Comparison of ENCODE assay signal across 12 cellular contexts in the genomic region with DNA sequence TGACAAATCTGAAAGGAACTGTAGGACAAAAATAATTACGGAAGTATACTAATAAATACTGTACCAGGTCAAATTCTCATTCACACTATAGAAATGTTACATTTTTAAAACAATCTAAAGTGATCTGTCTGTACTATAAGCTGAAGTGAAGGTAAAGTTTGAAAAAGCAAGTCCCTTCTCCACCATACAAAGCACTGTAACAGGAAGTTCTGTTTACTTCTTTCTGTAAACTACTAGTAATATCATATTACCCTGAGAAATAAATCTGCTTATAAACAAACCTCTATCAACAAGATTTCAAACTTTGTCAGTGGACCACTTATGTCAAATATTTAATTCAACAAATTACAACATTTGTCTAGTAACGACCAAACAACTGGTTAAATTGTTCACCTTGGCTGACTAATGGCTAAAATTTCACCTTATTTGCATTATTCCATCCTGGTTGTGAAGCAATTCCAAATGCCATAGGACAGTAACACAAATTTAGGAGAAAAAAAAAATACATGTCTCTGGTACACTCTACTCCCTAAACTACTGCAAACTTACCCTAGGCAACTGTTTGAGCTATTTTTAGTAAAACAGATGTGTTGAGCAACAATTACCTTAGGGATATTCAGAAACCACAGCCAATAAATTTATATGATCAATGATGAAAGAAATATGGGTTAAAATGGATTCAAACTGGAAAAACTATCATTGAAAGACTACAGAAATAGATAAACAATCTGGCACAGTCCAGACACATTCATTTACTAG.
DNase-seq lines count a peak whose midpoint lies in the region; ATAC-seq and TF ChIP-seq lines count a peak whose summit lies in the region.
"Had no signal": no experiment of that assay in that cellular context is flagged by ENCODE, and none has a peak within 500 bp of the region (broad histone marks: within the 10 kb centered on the region; RNA-seq: fewer than 3 reads in every experiment).

No MANE protein-coding gene starts in this region.

- ATAC-seq in stimulated activated naive CD8-positive, alpha-beta T cell treated with anti-CD3 and anti-CD28 coated beads, Interleukin-15, Interleukin-2, amounts not matched to agents 100 U/mL and 50 U/mL, for 24 hours = no peak
- ATAC-seq in WTC11 (no peak), left lobe of liver (peak; percentile 37), GM19455 (IDR thresholded peaks at IDR 0.05; ENCODE audit: unreplicated experiment) (no peak)
- ATAC-seq: body of pancreas had no signal

- TF ChIP-seq CTCF in WTC11 (IDR thresholded peaks at IDR 0.05) = no peak
- TF ChIP-seq CTCF in dorsolateral prefrontal cortex (IDR thresholded peaks at IDR 0.05 in 54 of 56, conservative IDR thresholded peaks at IDR 0.05 in 2 of 56; ENCODE audit: low read depth in 1 of 56, partially characterized antibody in 56 of 56) = no peak

- H3K36me3 ChIP-seq in SJCRH30 = peaks cover 72% of the 10 kb centered on the region

- peak overlapping the region; percentile 38 for H3K4me3 Mint-ChIP-seq in stimulated activated naive CD8-positive, alpha-beta T cell treated with anti-CD3 and anti-CD28 coated beads, Interleukin-15, Interleukin-2, amounts not matched to agents 100 ng/mL and 50 ng/mL, for 24 hours
- H3K4me3 Mint-ChIP-seq in WTC11 = peak overlapping the region; percentile 51

- H3K4me3 ChIP-seq in dorsolateral prefrontal cortex (no peak overlapping the region), SJCRH30 (no peak overlapping the region)
- H3K4me3 ChIP-seq: body of pancreas, skin epidermis had no signal

- POLR2A ChIA-PET in WTC11 (lab: Charles Lee) = interaction anchor here (0.6 kb wide), 1 partner anchor 132 kb away, joined by 3 read pairs; no protein-coding TSS in a partner anchor

- H3K9me3 Mint-ChIP-seq in stimulated activated naive CD8-positive, alpha-beta T cell treated with anti-CD3 and anti-CD28 coated beads, Interleukin-15, Interleukin-2, amounts not matched to agents 100 ng/mL and 50 ng/mL, for 24 hours = no peaks in the 10 kb centered on the region
- H3K9me3 Mint-ChIP-seq in WTC11 = no peaks in the 10 kb centered on the region

- CTCF ChIA-PET in WTC11 (lab: Charles Lee) = no interaction called here

- peaks cover 6% of the 10 kb centered on the region for H3K4me1 ChIP-seq in SJCRH30

- no peak for DNase-seq in stimulated activated naive CD8-positive, alpha-beta T cell treated with anti-CD3 and anti-CD28 coated beads, Interleukin-15, Interleukin-2, amounts not matched to agents 100 U/mL and 50 U/mL, for 24 hours
- no peak for DNase-seq in WTC11 (ENCODE audit: low spot score)
- DNase-seq in left lobe of liver (ENCODE audit: low spot score) = no peak
- no peak for DNase-seq in dorsolateral prefrontal cortex
- DNase-seq in SJCRH30 = no peak
- no peak for DNase-seq in HCEC 1CT
- DNase-seq: AML-193, body of pancreas, NCI-H2029 treated with DMSO at 0.1 percent for 48 hours had no signal

- peaks cover 25% of the 10 kb centered on the region for H3K36me3 Mint-ChIP-seq in stimulated activated naive CD8-positive, alpha-beta T cell treated with anti-CD3 and anti-CD28 coated beads, Interleukin-15, Interleukin-2, amounts not matched to agents 100 ng/mL and 50 ng/mL, for 24 hours (ENCODE audit: low read depth)
- H3K36me3 Mint-ChIP-seq in WTC11 = peaks cover 54% of the 10 kb centered on the region

- H3K27ac Mint-ChIP-seq in stimulated activated naive CD8-positive, alpha-beta T cell treated with anti-CD3 and anti-CD28 coated beads, Interleukin-15, Interleukin-2, amounts not matched to agents 100 ng/mL and 50 ng/mL, for 24 hours = peak overlapping the region; percentile 7
- peak overlapping the region; percentile 82 for H3K27ac Mint-ChIP-seq in WTC11

- H3K27me3 ChIP-seq in dorsolateral prefrontal cortex = no peaks in the 10 kb centered on the region
- no peaks in the 10 kb centered on the region for H3K27me3 ChIP-seq in SJCRH30
- H3K27me3 ChIP-seq: body of pancreas had no signal

- H3K4me1 Mint-ChIP-seq in stimulated activated naive CD8-positive, alpha-beta T cell treated with anti-CD3 and anti-CD28 coated beads, Interleukin-15, Interleukin-2, amounts not matched to agents 100 ng/mL and 50 ng/mL, for 24 hours (ENCODE audit: low read depth) = peaks cover 87% of the 10 kb centered on the region
- H3K4me1 Mint-ChIP-seq in WTC11 = peaks cover 79% of the 10 kb centered on the region

- no peaks in the 10 kb centered on the region for H3K27me3 Mint-ChIP-seq in stimulated activated naive CD8-positive, alpha-beta T cell treated with anti-CD3 and anti-CD28 coated beads, Interleukin-15, Interleukin-2, amounts not matched to agents 100 ng/mL and 50 ng/mL, for 24 hours
- H3K27me3 Mint-ChIP-seq in WTC11 (ENCODE audit: low read depth) = no peaks in the 10 kb centered on the region

- H3K27ac ChIP-seq in dorsolateral prefrontal cortex (peak overlapping the region in 14 of 59 donors; percentile 0 to 62 (median 18)), SJCRH30 (no peak overlapping the region)

- no peaks in the 10 kb centered on the region for H3K9me3 ChIP-seq in SJCRH30 (replicated peaks)
- H3K9me3 ChIP-seq: body of pancreas had no signal

- intact Hi-C loops in dorsolateral prefrontal cortex (cut with DNase I) = no loop called here

TF ChIP-seq in WTC11, 78 proteins besides CTCF, POLR2A, EP300 and RAD21:
- no peak for TF ChIP-seq TP53 (CRISPR knock-in tag; IDR thresholded peaks at IDR 0.05)
- TF ChIP-seq ZNF219 (CRISPR knock-in tag; IDR thresholded peaks at IDR 0.05; ENCODE audit: borderline replicate concordance) = no peak
- TF ChIP-seq USF2 (CRISPR knock-in tag; IDR thresholded peaks at IDR 0.05) = no peak
- TF ChIP-seq SP1 (CRISPR knock-in tag; conservative IDR thresholded peaks at IDR 0.05) = no peak
- no peak for TF ChIP-seq NFATC4 (CRISPR knock-in tag; IDR thresholded peaks at IDR 0.05)
